9 cellular contexts compared by ENCODE assay signal in the genomic region with DNA sequence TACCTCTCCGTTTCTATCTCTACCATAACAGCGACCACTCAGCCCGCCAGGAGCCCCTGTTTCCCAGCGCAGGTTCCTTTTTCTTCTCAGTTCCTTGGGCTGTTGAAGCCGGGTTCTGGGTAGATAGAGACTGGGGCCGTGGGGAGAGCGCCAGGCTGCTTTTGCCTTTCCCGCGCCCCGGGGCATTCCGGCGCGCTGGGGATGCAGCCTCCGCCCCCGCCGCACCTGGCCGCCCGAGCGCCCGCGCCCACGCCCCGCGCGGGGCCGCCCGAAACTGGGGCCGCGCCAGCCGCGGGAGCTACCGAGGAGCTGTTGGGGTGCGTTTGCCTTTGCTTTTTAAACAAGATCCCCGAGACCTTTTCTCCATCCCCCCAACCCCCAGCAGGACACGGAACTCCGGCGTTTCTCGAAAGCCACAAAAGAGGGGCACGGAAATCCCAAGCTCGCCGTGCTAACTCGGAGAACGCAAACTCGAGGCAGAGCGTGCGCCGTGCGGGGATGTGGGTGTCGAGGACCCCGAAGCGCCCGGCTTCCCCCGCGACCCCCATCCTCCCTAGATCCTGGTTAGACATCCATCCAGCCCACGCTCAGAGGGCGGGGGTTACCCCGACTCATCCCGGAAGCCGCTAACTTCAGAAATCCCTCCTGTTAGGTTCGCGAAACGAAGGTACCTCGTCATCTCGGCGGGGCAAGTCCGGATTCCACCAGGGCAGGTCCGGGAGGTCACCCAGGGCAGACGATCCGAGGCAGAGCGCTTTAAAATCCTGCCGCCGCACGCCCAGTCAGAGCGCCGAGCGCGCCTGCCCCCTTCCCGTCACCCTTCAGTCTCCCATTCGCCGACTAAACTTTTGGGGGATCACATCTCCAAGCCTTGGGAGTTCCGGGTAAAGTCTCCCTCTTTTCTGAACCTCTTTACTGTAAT. TPM values are rescaled to one million over a fixed set of nuclear protein-coding genes. Genes with fewer than 3 reads are reported as not detected.
DNase-seq lines count a peak whose midpoint lies in the region; ATAC-seq and TF ChIP-seq lines count a peak whose summit lies in the region.
"Had no signal": no experiment of that assay in that cellular context is flagged by ENCODE, and none has a peak within 500 bp of the region (broad histone marks: within the 10 kb centered on the region; RNA-seq: fewer than 3 reads in every experiment).

No MANE protein-coding gene starts in this region.

- peak overlapping the region; percentile 49 for H3K9ac ChIP-seq in mesendoderm (ENCODE audit: low read length)

- H2BK15ac ChIP-seq in mesendoderm (replicated peaks; ENCODE audit: low read depth), result no peak overlapping the region

- H3K36me3 ChIP-seq in mesendoderm (ENCODE audit: control insufficient read depth, insufficient read depth, low read length), result no peaks in the 10 kb centered on the region
- H3K36me3 ChIP-seq in transverse colon, result no peaks in the 10 kb centered on the region

- no peak overlapping the region for H2AK5ac ChIP-seq in mesendoderm (ENCODE audit: low read length)

- no peak overlapping the region for H3K23ac ChIP-seq in mesendoderm (ENCODE audit: low read length)

- TF ChIP-seq EP300 in transverse colon (IDR thresholded peaks at IDR 0.05; ENCODE audit: low read depth), result no peak

- H2BK120ac ChIP-seq in mesendoderm (ENCODE audit: low read depth, low read length), result no peak overlapping the region

- H3K4ac ChIP-seq in mesendoderm (ENCODE audit: low read depth, low read length), result no peak overlapping the region

- no peak overlapping the region for H2BK5ac ChIP-seq in mesendoderm (ENCODE audit: low read length)

- no peak for ATAC-seq in GM18520 (IDR thresholded peaks at IDR 0.05; ENCODE audit: unreplicated experiment)

- no peak for TF ChIP-seq POLR2A in transverse colon (IDR thresholded peaks at IDR 0.05)

- no peak overlapping the region for H4K5ac ChIP-seq in mesendoderm (ENCODE audit: low read length)

- DNase-seq in DMS53 (lab: John Stamatoyannopoulos, UW) (peak; percentile 62), DMS53 treated with DMSO at 0.1 percent for 48 hours (lab: John Stamatoyannopoulos, UW; ENCODE audit: unreplicated experiment) (no peak), NCI-H510A (lab: John Stamatoyannopoulos, UW) (peak; percentile 9), cardiac fibroblast (ENCODE audit: low read depth in 2 of 2) (no peak), mesendoderm (peak; percentile 34), transverse colon (peak; percentile 48), NCI-H1694 treated with DMSO at 0.1 percent for 48 hours (lab: John Stamatoyannopoulos, UW) (no peak)

- H3K79me1 ChIP-seq in mesendoderm (ENCODE audit: low read length), result no peaks in the 10 kb centered on the region

- H3K18ac ChIP-seq in mesendoderm (ENCODE audit: low read length), result no peak overlapping the region

- H3K27me3 ChIP-seq in mesendoderm (ENCODE audit: insufficient read depth, low read length, poor library complexity) (peaks cover 34% of the 10 kb centered on the region), transverse colon (peaks cover 58% of the 10 kb centered on the region)

- peak overlapping the region; percentile 44 for H3K56ac ChIP-seq in mesendoderm (ENCODE audit: low read length)

- H3K4me2 ChIP-seq in mesendoderm (ENCODE audit: low read length), result peak overlapping the region; percentile 25

- H3K9me3 ChIP-seq in transverse colon, result no peaks in the 10 kb centered on the region

- intact Hi-C loops in transverse colon (cut with DNase I; ENCODE audit: low total_unique reads), result no loop called here

- H3K79me2 ChIP-seq in mesendoderm (ENCODE audit: control insufficient read depth, insufficient read depth, low read length), result no peaks in the 10 kb centered on the region

- peak overlapping the region; percentile 66 to 69 for H3K4me3 ChIP-seq in cardiac fibroblast (replicated peaks in 1 of 2; ENCODE audit: low read depth in 2 of 2, low read length in 2 of 2)
- peak overlapping the region; percentile 25 for H3K4me3 ChIP-seq in mesendoderm (ENCODE audit: low read length)
- peak overlapping the region; percentile 52 to 85 (median 62) for H3K4me3 ChIP-seq in transverse colon

- H3K27ac ChIP-seq in mesendoderm (ENCODE audit: low read depth, low read length), result no peak overlapping the region
- H3K27ac ChIP-seq in transverse colon, result peak overlapping the region in 1 of 4 donors; percentile 72

- in situ Hi-C loops in transverse colon (cut with MboI; ENCODE audit: low pct_ligation_motif_present in 1 of 4, low pct_unique_long_range_greater_than_20kb in 1 of 4, low sequenced_read_pairs in 3 of 4), result no loop called here

- H4K8ac ChIP-seq in mesendoderm (ENCODE audit: low read depth, low read length), result no peak overlapping the region

- WGBS in mesendoderm (ENCODE audit: extremely low coverage, insufficient coverage, low lambda C conversion rate), result no CpG with 5 or more reads among the region's 81 CpGs
- WGBS in transverse colon (ENCODE audit: low coverage in 1 of 2), 2 donors, result 2 to 4% methylated on average over 9 to 41 of the region's 81 CpGs

- TF ChIP-seq CTCF in cardiac fibroblast (IDR thresholded peaks at IDR 0.05; ENCODE audit: low read depth, low read length) (no peak), transverse colon (IDR thresholded peaks at IDR 0.05) (no peak)

- H3K4me1 ChIP-seq in mesendoderm (ENCODE audit: control insufficient read depth, low read depth, low read length) (no peaks in the 10 kb centered on the region), transverse colon (peaks cover 9 to 30% (median 23%) of the 10 kb centered on the region in 4 donors)

RNA-seq across cellular contexts. Expression of a gene that starts 1.0 kb away (rescaled TPM):
- 1.2 TPM for polyA plus RNA-seq in mesendoderm (2013, experiment 1 of 2)
- 1.4 TPM for polyA plus RNA-seq in mesendoderm (2013, experiment 2 of 2)
- 1 to 10 TPM in 2 of 4 donors, under 1 TPM in 2; 0.68 to 9.7 (median 2.9) TPM for total RNA-seq in transverse colon
- total RNA-seq: T-helper 2 cell treated with Interferon-gamma antibody and Interleukin-4, amounts not matched to agents 100 ng/mL and 5 ng/mL, for 36 hours had no signal

Comparison
In these comparisons a context has a peak if more than half of its experiments do, and no peak if none do; other contexts are left out.
1. DNase-seq: peak in DMS53 (single experiment), NCI-H510A (single experiment), mesendoderm (single experiment) and transverse colon (single experiment); none in DMS53 treated with DMSO at 0.1 percent for 48 hours (single experiment), cardiac fibroblast (0 of 2) and NCI-H1694 treated with DMSO at 0.1 percent for 48 hours (single experiment).
2. Peak in every context shown above with its lines, with median percentiles within 50 percentile points of each other: H3K4me3 ChIP-seq.